ENCODE assay signal across 22 cellular contexts in the genomic region with DNA sequence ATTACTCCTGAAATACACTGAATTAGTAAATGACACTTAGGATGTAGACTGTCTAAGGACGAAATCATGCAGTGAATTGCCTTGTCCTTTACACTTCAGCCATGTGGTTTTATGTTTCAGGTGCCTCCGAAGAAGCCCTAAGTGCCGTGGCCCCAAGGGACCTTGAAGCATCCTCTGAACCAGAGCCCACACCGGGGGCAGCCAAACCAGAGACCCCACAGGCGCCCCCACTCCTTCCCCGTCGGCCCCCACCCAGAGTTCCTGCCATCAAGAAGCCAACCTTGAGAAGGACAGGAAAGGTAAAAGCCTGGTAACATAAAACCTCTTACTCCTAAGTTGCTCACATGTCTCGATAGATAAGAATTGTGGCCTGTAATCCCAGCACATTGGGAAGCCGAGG.
"Had no signal": no experiment of that assay in that cellular context is flagged by ENCODE, and none has a peak within 500 bp of the region (broad histone marks: within the 10 kb centered on the region; RNA-seq: fewer than 3 reads in every experiment).

No MANE protein-coding gene starts in this region.

- H3K27ac ChIP-seq: coronary artery, esophagus muscularis mucosa, foreskin keratinocyte, gastroesophageal sphincter, heart left ventricle, hepatocyte, lower lobe of right lung had no signal

- ATAC-seq: foreskin keratinocyte, gastroesophageal sphincter, heart left ventricle, left colon, left lobe of liver, left ventricle myocardium superior, lower lobe of right lung, mucosa of descending colon had no signal

- H3K9me3 ChIP-seq: esophagus muscularis mucosa, gastroesophageal sphincter, heart left ventricle, lower lobe of right lung, mucosa of descending colon had no signal

- DNase-seq: dermis blood vessel endothelial cell; dorsolateral prefrontal cortex; effector CD4-positive, alpha-beta T cell; effector memory CD4-positive, alpha-beta T cell; foreskin keratinocyte; heart left ventricle; hypothalamus; immature natural killer cell; islet precursor cell; kidney; kidney glomerular epithelial cell; left colon; left ventricle myocardium superior; lower lobe of right lung; mesenchymal stem cell; mucosa of descending colon; naive B cell had no signal

- H3K27me3 ChIP-seq: dorsolateral prefrontal cortex, esophagus muscularis mucosa, foreskin keratinocyte, gastroesophageal sphincter, heart left ventricle, hepatocyte had no signal

- H3K4me3 ChIP-seq: coronary artery, dorsolateral prefrontal cortex, esophagus muscularis mucosa, gastroesophageal sphincter, heart left ventricle, hepatocyte, lower lobe of right lung, mucosa of descending colon had no signal

- H3K4me1 ChIP-seq: foreskin keratinocyte, lower lobe of right lung had no signal
